ENCODE assay signal across 1 cellular context in the genomic region with DNA sequence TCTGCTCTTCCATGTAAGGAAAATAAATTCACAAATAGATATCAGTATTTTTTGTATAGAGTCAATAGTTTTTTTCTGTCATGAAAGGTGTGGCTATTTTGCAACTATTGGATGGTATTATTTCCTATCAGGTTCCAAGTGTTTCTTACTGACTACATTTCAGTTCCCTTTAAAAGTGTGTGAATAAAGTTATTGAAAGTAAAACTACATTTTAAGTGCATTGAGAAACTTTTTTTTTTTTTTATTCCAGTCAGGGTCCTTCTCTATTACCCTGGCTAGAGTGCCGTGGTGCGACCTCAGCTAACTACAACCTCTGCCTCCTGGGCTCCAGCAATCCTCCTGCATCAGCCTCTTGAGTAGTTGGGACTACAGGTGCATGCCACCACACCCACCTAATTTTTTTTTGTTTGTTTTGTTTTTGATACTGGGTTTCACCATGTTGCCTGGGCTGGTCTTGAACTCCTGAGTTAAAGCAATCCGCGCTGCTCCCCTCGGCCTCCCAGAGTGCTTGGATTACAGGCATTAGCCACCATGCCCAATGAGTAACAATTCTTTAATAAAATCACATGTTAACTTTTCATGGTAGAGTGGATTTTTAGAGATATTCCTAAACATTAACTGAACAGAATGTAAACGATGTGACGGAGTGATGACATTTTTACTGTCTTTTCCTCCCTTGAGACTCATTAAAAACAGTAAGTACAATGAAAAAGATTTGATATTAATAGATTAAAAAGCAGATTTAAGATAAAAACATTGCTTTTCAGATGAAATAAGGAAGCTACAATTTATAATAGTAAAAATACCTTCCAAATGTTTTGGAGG.
TF ChIP-seq lines count a peak whose summit lies in the region.

No MANE protein-coding gene starts in this region.

TF ChIP-seq in K562, 482 proteins besides CTCF, POLR2A, EP300 and RAD21 (continued from another document):
- TF ChIP-seq, protein P1, sequence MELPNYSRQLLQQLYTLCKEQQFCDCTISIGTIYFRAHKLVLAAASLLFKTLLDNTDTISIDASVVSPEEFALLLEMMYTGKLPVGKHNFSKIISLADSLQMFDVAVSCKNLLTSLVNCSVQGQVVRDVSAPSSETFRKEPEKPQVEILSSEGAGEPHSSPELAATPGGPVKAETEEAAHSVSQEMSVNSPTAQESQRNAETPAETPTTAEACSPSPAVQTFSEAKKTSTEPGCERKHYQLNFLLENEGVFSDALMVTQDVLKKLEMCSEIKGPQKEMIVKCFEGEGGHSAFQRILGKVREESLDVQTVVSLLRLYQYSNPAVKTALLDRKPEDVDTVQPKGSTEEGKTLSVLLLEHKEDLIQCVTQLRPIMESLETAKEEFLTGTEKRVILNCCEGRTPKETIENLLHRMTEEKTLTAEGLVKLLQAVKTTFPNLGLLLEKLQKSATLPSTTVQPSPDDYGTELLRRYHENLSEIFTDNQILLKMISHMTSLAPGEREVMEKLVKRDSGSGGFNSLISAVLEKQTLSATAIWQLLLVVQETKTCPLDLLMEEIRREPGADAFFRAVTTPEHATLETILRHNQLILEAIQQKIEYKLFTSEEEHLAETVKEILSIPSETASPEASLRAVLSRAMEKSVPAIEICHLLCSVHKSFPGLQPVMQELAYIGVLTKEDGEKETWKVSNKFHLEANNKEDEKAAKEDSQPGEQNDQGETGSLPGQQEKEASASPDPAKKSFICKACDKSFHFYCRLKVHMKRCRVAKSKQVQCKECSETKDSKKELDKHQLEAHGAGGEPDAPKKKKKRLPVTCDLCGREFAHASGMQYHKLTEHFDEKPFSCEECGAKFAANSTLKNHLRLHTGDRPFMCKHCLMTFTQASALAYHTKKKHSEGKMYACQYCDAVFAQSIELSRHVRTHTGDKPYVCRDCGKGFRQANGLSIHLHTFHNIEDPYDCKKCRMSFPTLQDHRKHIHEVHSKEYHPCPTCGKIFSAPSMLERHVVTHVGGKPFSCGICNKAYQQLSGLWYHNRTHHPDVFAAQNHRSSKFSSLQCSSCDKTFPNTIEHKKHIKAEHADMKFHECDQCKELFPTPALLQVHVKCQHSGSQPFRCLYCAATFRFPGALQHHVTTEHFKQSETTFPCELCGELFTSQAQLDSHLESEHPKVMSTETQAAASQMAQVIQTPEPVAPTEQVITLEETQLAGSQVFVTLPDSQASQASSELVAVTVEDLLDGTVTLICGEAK (IDR thresholded peaks at IDR 0.05) = peak; percentile 88
- TF ChIP-seq, protein P1 (CRISPR knock-in tag; IDR thresholded peaks at IDR 0.05) = no peak
- peak; percentile 29 for TF ChIP-seq SUPT5H (IDR thresholded peaks at IDR 0.05)
- TF ChIP-seq NELFE (IDR thresholded peaks at IDR 0.05; ENCODE audit: insufficient read depth, insufficient read length) = no peak
- TF ChIP-seq CREB3L1 (IDR thresholded peaks at IDR 0.05; ENCODE audit: borderline replicate concordance, low read depth) = no peak
- no peak for TF ChIP-seq SIX5 (IDR thresholded peaks at IDR 0.05; ENCODE audit: borderline replicate concordance in 1 of 2, insufficient read depth in 1 of 2, low read depth in 1 of 2, low read length in 2 of 2)
- TF ChIP-seq ZNF121 (CRISPR knock-in tag; conservative IDR thresholded peaks at IDR 0.05) = no peak
- TF ChIP-seq BHLHE40 (IDR thresholded peaks at IDR 0.05; ENCODE audit: low read length) = no peak
